25 cellular contexts compared by ENCODE assay signal in genomic region chr18:9319333-9319732, GRCh38. TPM values are rescaled to one million over a fixed set of nuclear protein-coding genes. Genes with fewer than 3 reads are reported as not detected.
DNase-seq lines count a peak whose midpoint lies in the region; ATAC-seq and TF ChIP-seq lines count a peak whose summit lies in the region.
"Had no signal": no experiment of that assay in that cellular context is flagged by ENCODE, and none has a peak within 500 bp of the region (broad histone marks: within the 10 kb centered on the region; RNA-seq: fewer than 3 reads in every experiment).

No MANE protein-coding gene starts in this region.

- no peak overlapping the region for H3K27ac ChIP-seq in lower lobe of right lung
- H3K27ac ChIP-seq: KMS-11, Peyer's patch, SK-N-MC had no signal

- intact Hi-C loops in lower lobe of right lung (cut with DNase I): no loop called here

- peaks cover 3% of the 10 kb centered on the region for H3K4me1 ChIP-seq in lower lobe of right lung
- H3K4me1 ChIP-seq: Peyer's patch had no signal

- H3K4me1 Mint-ChIP-seq in HFFc6 (ENCODE audit: low read depth): peaks cover 66% of the 10 kb centered on the region
- no peaks in the 10 kb centered on the region for H3K4me1 Mint-ChIP-seq in stimulated activated memory B cell treated with anti-CD40 and anti-IgM and Interleukin-4, amounts not matched to agents 10 μg/mL and 1 μg/mL and 100 μg/mL, for 72 hours
- H3K4me1 Mint-ChIP-seq: B cell, T-helper 17 cell had no signal

- H3K4me3 Mint-ChIP-seq in HFFc6: peak overlapping the region; percentile 54
- no peak overlapping the region for H3K4me3 Mint-ChIP-seq in stimulated activated memory B cell treated with anti-CD40 and anti-IgM and Interleukin-4, amounts not matched to agents 10 μg/mL and 1 μg/mL and 100 μg/mL, for 72 hours
- H3K4me3 Mint-ChIP-seq: B cell, CD14-positive monocyte, T-helper 17 cell had no signal

- TF ChIP-seq CTCF in BJ (IDR thresholded peaks at IDR 0.05; ENCODE audit: insufficient read depth, low read depth, low read length) (no peak), HFFc6 (IDR thresholded peaks at IDR 0.05) (no peak), fibroblast of the aortic adventitia (IDR thresholded peaks at IDR 0.05; ENCODE audit: insufficient read depth, low read length) (no peak), lower lobe of right lung (IDR thresholded peaks at IDR 0.05) (no peak)

- CTCF ChIA-PET in BJ (lab: Yijun Ruan, JAX): interaction anchor here (0.6 to 0.9 kb wide), 5 partner anchors 9 to 199 kb away, joined by 3 to 4 read pairs (median 3); partner anchors contain the start of gene TWSG1

- H3K27ac Mint-ChIP-seq in HFFc6: peak overlapping the region; percentile 61
- no peak overlapping the region for H3K27ac Mint-ChIP-seq in stimulated activated memory B cell treated with anti-CD40 and anti-IgM and Interleukin-4, amounts not matched to agents 10 μg/mL and 1 μg/mL and 100 μg/mL, for 72 hours
- H3K27ac Mint-ChIP-seq: B cell, CD14-positive monocyte, T-helper 17 cell had no signal

- H3K36me3 ChIP-seq in BJ (ENCODE audit: control insufficient read depth, insufficient read depth, low read length): no peaks in the 10 kb centered on the region
- no peaks in the 10 kb centered on the region for H3K36me3 ChIP-seq in lower lobe of right lung
- H3K36me3 ChIP-seq: Peyer's patch had no signal

- H3K4me3 ChIP-seq in BJ (ENCODE audit: low read depth, low read length) (no peak overlapping the region), fibroblast of the aortic adventitia (ENCODE audit: low read depth, low read length) (no peak overlapping the region), lower lobe of right lung (no peak overlapping the region)
- H3K4me3 ChIP-seq: GM12878, Peyer's patch, SK-N-MC had no signal

- H3K36me3 Mint-ChIP-seq in HFFc6 (ENCODE audit: low read depth): peaks cover 31% of the 10 kb centered on the region
- H3K36me3 Mint-ChIP-seq in stimulated activated memory B cell treated with anti-CD40 and anti-IgM and Interleukin-4, amounts not matched to agents 10 μg/mL and 1 μg/mL and 100 μg/mL, for 72 hours: peaks cover 6% of the 10 kb centered on the region
- H3K36me3 Mint-ChIP-seq: CD14-positive monocyte had no signal

- peak; percentile 44 for DNase-seq in BJ (ENCODE audit: low read depth)
- DNase-seq in HFFc6: peak; percentile 48
- peak; percentile 16 for DNase-seq in amniotic epithelial cell (ENCODE audit: low read depth)
- peak; percentile 68 for DNase-seq in fibroblast of the aortic adventitia (ENCODE audit: low read depth)
- no peak for DNase-seq in lower lobe of right lung
- DNase-seq in SKM-1 (lab: John Stamatoyannopoulos, UW; ENCODE audit: unreplicated experiment): no peak
- DNase-seq: DMS153, DND-41, HCEC 1CT, NCI-H1048, NCI-H1417, NCI-H1694 treated with DMSO at 0.1 percent for 48 hours, NCI-H2081, NCI-H2227 treated with DMSO at 0.1 percent for 48 hours, NCI-H526 treated with DMSO at 0.1 percent for 48 hours, Peyer's patch, SIG-M5, T-helper 17 cell had no signal

- ATAC-seq in stimulated activated memory B cell treated with anti-CD40 and anti-IgM and Interleukin-4, amounts not matched to agents 10 μg/mL and 1 μg/mL and 100 μg/mL, for 72 hours: no peak
- no peak for ATAC-seq in lower lobe of right lung
- ATAC-seq in HG03097 (IDR thresholded peaks at IDR 0.05; ENCODE audit: low FRiP score, unreplicated experiment): no peak
- ATAC-seq: GM12878, T-helper 17 cell had no signal

- no peaks in the 10 kb centered on the region for H3K9me3 ChIP-seq in lower lobe of right lung
- H3K9me3 ChIP-seq: Peyer's patch had no signal

- POLR2A ChIA-PET in BJ (lab: Charles Lee): no interaction called here

- H3K27me3 ChIP-seq in BJ (ENCODE audit: control insufficient read depth, insufficient read depth, low read length) (no peaks in the 10 kb centered on the region), lower lobe of right lung (ENCODE audit: low read depth) (no peaks in the 10 kb centered on the region)
- H3K27me3 ChIP-seq: Peyer's patch had no signal

- peaks cover 12% of the 10 kb centered on the region for H3K9me3 Mint-ChIP-seq in HFFc6
- peaks cover 5% of the 10 kb centered on the region for H3K9me3 Mint-ChIP-seq in stimulated activated memory B cell treated with anti-CD40 and anti-IgM and Interleukin-4, amounts not matched to agents 10 μg/mL and 1 μg/mL and 100 μg/mL, for 72 hours

- H3K27me3 Mint-ChIP-seq in HFFc6 (ENCODE audit: insufficient read depth): peaks cover 3% of the 10 kb centered on the region
- H3K27me3 Mint-ChIP-seq in stimulated activated memory B cell treated with anti-CD40 and anti-IgM and Interleukin-4, amounts not matched to agents 10 μg/mL and 1 μg/mL and 100 μg/mL, for 72 hours: peaks cover 26% of the 10 kb centered on the region

RNA-seq across cellular contexts. Expression of gene TWSG1, which starts 15.2 kb away (rescaled TPM):
- 127 and 167 TPM in 2 replicates for polyA plus RNA-seq in BJ (2011; rRNA removed)
- 95.1 and 129 TPM in 2 replicates for polyA minus RNA-seq in BJ (2011; rRNA and poly(A)+ RNA removed)
- total RNA-seq in HFFc6 (2021; fragmentation: NEBNext Ultra II Directional; extraction: Animal tissue kit (Norgen Biotek cat#: 25700)): 100 to 1,000 TPM; 119 to 153 (median 138) TPM
- total RNA-seq in fibroblast of the aortic adventitia (ENCODE audit: low replicate concordance): 157 and 205 TPM in 2 replicates
- 31.4 TPM for total RNA-seq in lower lobe of right lung

Comparison
In these comparisons a context has a peak if more than half of its experiments do, and no peak if none do; other contexts are left out.
1. DNase-seq: peak in BJ (single experiment), HFFc6 (single experiment), amniotic epithelial cell (single experiment) and fibroblast of the aortic adventitia (single experiment); none in lower lobe of right lung (single experiment) and SKM-1 (single experiment).